8 cellular contexts compared by ENCODE assay signal in the genomic region with DNA sequence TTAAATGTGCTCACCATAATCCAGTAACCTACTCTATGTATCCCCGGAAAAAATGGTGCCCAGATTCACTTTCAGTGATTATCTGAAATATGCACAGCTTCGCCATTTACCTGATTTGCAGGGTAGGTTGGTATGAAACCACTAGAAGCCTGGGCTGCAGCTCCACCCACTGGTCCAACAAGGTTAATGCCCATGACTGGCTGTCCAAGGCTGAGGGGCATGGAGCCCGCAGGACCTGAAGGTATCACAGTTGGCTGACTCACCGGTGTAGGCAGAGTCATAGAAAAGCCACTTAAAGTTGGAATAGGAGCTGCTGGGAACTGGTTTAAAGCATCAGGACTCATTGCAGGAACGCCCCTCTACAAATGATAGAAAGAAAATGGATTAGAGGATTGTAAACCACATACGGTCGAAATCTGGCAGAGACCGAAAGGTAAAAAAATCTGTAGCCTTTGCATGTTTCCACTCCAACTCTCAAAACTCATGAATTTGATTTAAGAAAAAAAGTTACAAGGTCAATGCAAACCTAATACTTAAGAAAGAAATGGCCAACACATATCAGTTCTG. TPM values are rescaled to one million over a fixed set of nuclear protein-coding genes. Genes with fewer than 3 reads are reported as not detected.
A peak's percentile ranks its signal among the peaks of the same experiment; 100 is the strongest.
DNase-seq lines count a peak whose midpoint lies in the region; ATAC-seq and TF ChIP-seq lines count a peak whose summit lies in the region.

No MANE protein-coding gene starts in this region.

- peak; percentile 91 for ATAC-seq in left colon
- ATAC-seq in GM18505 (IDR thresholded peaks at IDR 0.05; ENCODE audit: unreplicated experiment): no peak
- ATAC-seq in GM21723 (IDR thresholded peaks at IDR 0.05; ENCODE audit: unreplicated experiment): no peak

- H3K9me3 ChIP-seq in testis: no peaks in the 10 kb centered on the region

- no peak overlapping the region for H3K4me3 Mint-ChIP-seq in Calu3 (ENCODE audit: low read depth, unreplicated experiment)
- no peak overlapping the region for H3K4me3 Mint-ChIP-seq in HFFc6

- 81 to 89% methylated on average over 8 of the region's 8 CpGs for whole genome bisulfite sequencing in testis, 2 donors

- H3K4me3 ChIP-seq in testis: no peak overlapping the region

- no peak overlapping the region for H3K27ac ChIP-seq in testis

- intact Hi-C loops in Calu3 (cut with micrococcal nuclease; ENCODE audit: unreplicated experiment): loop anchor here (1.0 kb wide), 1 partner anchor 43 kb away; no protein-coding TSS in a partner anchor
- intact Hi-C loops in left colon (cut with DNase I, micrococcal nuclease): no loop called here
- intact Hi-C loops in testis (cut with DNase I; ENCODE audit: low total_unique reads): no loop called here

- H3K9me3 Mint-ChIP-seq in Calu3 (ENCODE audit: low read depth, unreplicated experiment): peaks cover 6% of the 10 kb centered on the region
- no peaks in the 10 kb centered on the region for H3K9me3 Mint-ChIP-seq in HFFc6

- H3K27me3 Mint-ChIP-seq in Calu3 (ENCODE audit: unreplicated experiment): no peaks in the 10 kb centered on the region
- no peaks in the 10 kb centered on the region for H3K27me3 Mint-ChIP-seq in HFFc6 (ENCODE audit: insufficient read depth)

- in situ Hi-C loops in T47D (cut with HindIII; ENCODE audit: low pct_unique_long_range_greater_than_20kb, low sequenced_read_pairs): no loop called here

- CTCF ChIA-PET in Calu3 (lab: Charles Lee): interaction anchor here (0.7 to 2.4 kb wide), 16 partner anchors 9 to 1894 kb away, joined by 3 to 24 read pairs (median 4); a partner anchor contains a TSS

- no peaks in the 10 kb centered on the region for H3K4me1 ChIP-seq in testis

- H3K27ac Mint-ChIP-seq in Calu3 (ENCODE audit: unreplicated experiment): no peak overlapping the region
- peak overlapping the region; percentile 31; the same call in 1 of the 2 replicates for H3K27ac Mint-ChIP-seq in HFFc6

- TF ChIP-seq POLR2A in testis (IDR thresholded peaks at IDR 0.05) (no peak), GM18505 (IDR thresholded peaks at IDR 0.05; ENCODE audit: borderline replicate concordance, extremely low read depth, insufficient read depth, insufficient read length) (no peak)

- BruUV-seq in Calu3 (replicated peaks; lab: Mats Ljungman, UMichigan): no TSS peak

- TF ChIP-seq CTCF in Calu3 (IDR thresholded peaks at IDR 0.05; ENCODE audit: unreplicated experiment) (peak; percentile 88), HFFc6 (IDR thresholded peaks at IDR 0.05) (peak; percentile 74), testis (IDR thresholded peaks at IDR 0.05) (peak in 2 of 3 experiments; percentile 18 to 22)

- DNase-seq in Calu3: peak; percentile 92
- peak; percentile 76 for DNase-seq in HFFc6
- DNase-seq in RPMI7951 (ENCODE audit: low read depth): peak; percentile 58
- DNase-seq in T47D (ENCODE audit: low read depth in 1 of 2, low spot score in 1 of 2): peak; percentile 73 to 75
- DNase-seq in left colon: peak; percentile 36 to 62
- peak; percentile 52 for DNase-seq in testis

- H3K4me1 Mint-ChIP-seq in Calu3 (ENCODE audit: low read depth, unreplicated experiment): no peaks in the 10 kb centered on the region
- H3K4me1 Mint-ChIP-seq in HFFc6 (ENCODE audit: low read depth): peaks cover 9% of the 10 kb centered on the region; the same call in 1 of the 2 replicates

- H3K27me3 ChIP-seq in testis: no peaks in the 10 kb centered on the region

- H3K36me3 Mint-ChIP-seq in Calu3 (ENCODE audit: insufficient read depth, unreplicated experiment) (peaks cover 72% of the 10 kb centered on the region), HFFc6 (ENCODE audit: low read depth) (peaks cover 46% of the 10 kb centered on the region)

- no peaks in the 10 kb centered on the region for H3K36me3 ChIP-seq in testis (ENCODE audit: low read depth, missing control alignments)

RNA-seq across cellular contexts. Expression of a gene that starts 38.6 kb away (rescaled TPM):
- 127 and 130 TPM in 2 replicates for total RNA-seq in Calu3 (2022)
- 10 to 100 TPM; 30.8 to 39.5 (median 36.1) TPM for total RNA-seq in HFFc6 (2021; fragmentation: NEBNext Ultra II Directional; extraction: Animal tissue kit (Norgen Biotek cat#: 25700))
- 3.5 and 5.0 TPM in 2 replicates for total RNA-seq in RPMI7951 (2014; rRNA removed; shearing (Covaris generic))
- 10 to 100 TPM; 35.9 to 38.9 TPM for total RNA-seq in left colon
- 10 to 100 TPM; 50.1 to 54.6 TPM for total RNA-seq in testis
- 72.2 TPM for polyA plus RNA-seq in testis (ENCODE audit: insufficient read depth, low read depth, low replicate concordance)

Comparison
In these comparisons a context has a peak if more than half of its experiments do, and no peak if none do; other contexts are left out.
1. CTCF ChIP-seq: peak in every context shown above with its lines; median percentile 88 in Calu3; 74 in HFFc6; 20 in testis.